In the genomic region with DNA sequence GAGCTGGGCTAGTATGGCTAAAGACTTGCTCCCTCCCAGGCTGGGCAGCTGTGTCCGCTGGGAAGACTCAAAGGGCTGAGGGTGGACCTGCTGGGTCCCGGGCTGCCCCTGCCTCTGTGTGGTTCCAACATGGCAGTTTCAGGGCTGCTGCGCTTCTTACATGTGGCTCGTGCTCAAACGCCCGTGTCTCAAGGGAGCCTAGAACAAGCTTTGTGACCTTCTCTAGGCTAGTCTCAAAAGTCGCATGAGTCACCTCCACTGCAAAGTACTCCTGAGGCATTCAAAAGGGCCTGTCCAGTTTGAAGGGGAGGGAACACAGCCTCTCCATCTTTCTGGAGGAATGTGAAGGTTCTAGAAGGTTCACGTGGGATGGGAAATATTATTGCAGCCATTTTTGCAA, we compare ENCODE assay signal across 22 cellular contexts. TPM values are rescaled to one million over a fixed set of nuclear protein-coding genes. Genes with fewer than 3 reads are reported as not detected.
"Had no signal": no experiment of that assay in that cellular context is flagged by ENCODE, and none has a peak within 500 bp of the region (broad histone marks: within the 10 kb centered on the region; RNA-seq: fewer than 3 reads in every experiment).

No MANE protein-coding gene starts in this region.

- H3K36me3 ChIP-seq: ascending aorta, breast epithelium, gastrocnemius medialis, sigmoid colon, tibial nerve had no signal

- ATAC-seq: activated CD8-positive, alpha-beta T cell treated with anti-CD3 and anti-CD28 coated beads for 36 hours; gastrocnemius medialis; left ventricle myocardium superior; naive thymus-derived CD8-positive, alpha-beta T cell had no signal

- H3K36me3 Mint-ChIP-seq: naive thymus-derived CD8-positive, alpha-beta T cell had no signal

- H2AFZ ChIP-seq: parathyroid adenoma had no signal

- H3K9ac ChIP-seq: parathyroid adenoma had no signal

- H3K27ac Mint-ChIP-seq: activated CD4-positive, alpha-beta T cell treated with anti-CD3 and anti-CD28 coated beads, Interleukin-2, amount 10 ng/mL, durations not matched to agents 24 days and 14 days; activated CD8-positive, alpha-beta T cell treated with anti-CD3 and anti-CD28 coated beads for 36 hours; activated T-helper 2 cell treated with anti-CD3 and anti-CD28 coated beads, Interferon-gamma antibody, Interleukin-2, Interleukin-4, amounts not matched to agents 10 μg/mL and 5 μg/mL and 100 μg/mL, durations not matched to agents 14 hours and 24 hours and 36 hours; naive thymus-derived CD8-positive, alpha-beta T cell had no signal

- H3K4me3 Mint-ChIP-seq: activated CD4-positive, alpha-beta T cell treated with anti-CD3 and anti-CD28 coated beads, Interleukin-2, amount 10 ng/mL, durations not matched to agents 24 days and 14 days; activated CD8-positive, alpha-beta T cell treated with anti-CD3 and anti-CD28 coated beads for 36 hours; naive thymus-derived CD8-positive, alpha-beta T cell had no signal

- H3K4me3 ChIP-seq: ascending aorta, breast epithelium, coronary artery, gastrocnemius medialis, sigmoid colon, tibial nerve had no signal

- H3K27me3 Mint-ChIP-seq: activated CD8-positive, alpha-beta T cell treated with anti-CD3 and anti-CD28 coated beads for 36 hours; naive thymus-derived CD8-positive, alpha-beta T cell had no signal

- H3K27me3 ChIP-seq: ascending aorta, breast epithelium, gastrocnemius medialis, sigmoid colon, tibial nerve had no signal

- H3K9me3 Mint-ChIP-seq: activated CD4-positive, alpha-beta T cell treated with anti-CD3 and anti-CD28 coated beads, Interleukin-2, amount 10 ng/mL, durations not matched to agents 24 days and 14 days; activated CD8-positive, alpha-beta T cell treated with anti-CD3 and anti-CD28 coated beads for 36 hours; activated T-helper 2 cell treated with anti-CD3 and anti-CD28 coated beads, Interferon-gamma antibody, Interleukin-2, Interleukin-4, amounts not matched to agents 10 μg/mL and 5 μg/mL and 100 μg/mL, durations not matched to agents 14 hours and 24 hours and 36 hours; naive thymus-derived CD8-positive, alpha-beta T cell had no signal

- H3K4me1 Mint-ChIP-seq: activated CD4-positive, alpha-beta T cell treated with anti-CD3 and anti-CD28 coated beads, Interleukin-2, amount 10 ng/mL, durations not matched to agents 24 days and 14 days; naive thymus-derived CD8-positive, alpha-beta T cell had no signal

- H3K4me1 ChIP-seq: ascending aorta, breast epithelium, gastrocnemius medialis, parathyroid adenoma, sigmoid colon, tibial nerve had no signal

- H3K27ac ChIP-seq: ascending aorta, breast epithelium, coronary artery, gastrocnemius medialis, parathyroid adenoma, sigmoid colon, tibial nerve had no signal

- H3K79me2 ChIP-seq: parathyroid adenoma had no signal

- H3K9me3 ChIP-seq: ascending aorta, breast epithelium, gastrocnemius medialis, sigmoid colon, tibial nerve had no signal

- DNase-seq: activated CD4-positive, alpha-beta T cell treated with anti-CD3 and anti-CD28 coated beads, Interleukin-2, amount 10 ng/mL, durations not matched to agents 24 days and 14 days; activated CD8-positive, alpha-beta T cell treated with anti-CD3 and anti-CD28 coated beads for 36 hours; activated naive CD4-positive, alpha-beta T cell treated with Interleukin-2 at 50 U/mL for 16 hours; activated T-cell treated with anti-CD3 and anti-CD28 coated beads, Interleukin-2, amount 50 U/mL, for 1 hour; erythroblast; gastrocnemius medialis; left ventricle myocardium superior; mesendoderm; naive thymus-derived CD8-positive, alpha-beta T cell; sigmoid colon; stimulated activated CD4-positive, alpha-beta T cell treated with anti-CD3 and anti-CD28 coated beads, Interleukin-12 subunit alpha, Interleukin-12 subunit beta, amount 100 ng/mL, for 4 hours; stimulated activated CD4-positive, alpha-beta T cell treated with anti-CD3 and anti-CD28 coated beads, Interleukin-1b, Interleukin-23, amount 100 ng/mL, for 48 hours; stimulated activated CD8-positive, alpha-beta memory T cell treated with anti-CD3 and anti-CD28 coated beads, Interleukin-4, amount 100 ng/mL, for 48 hours; stimulated activated naive CD4-positive, alpha-beta T cell treated with Interleukin-2 at 50 U/mL for 16 hours; T-helper 1 cell; T-helper 9 cell had no signal

RNA-seq across cellular contexts. Expression of gene RAB31, which starts 44.7 kb away (rescaled TPM):
- total RNA-seq: activated CD4-positive, alpha-beta T cell treated with anti-CD3 and anti-CD28 coated beads, Interleukin-2, amount 10 ng/mL, durations not matched to agents 24 days and 14 days had no signal
